ENCODE assay signal across 25 cellular contexts in genomic region chr4:54526560-54526959, GRCh38.
"Had no signal": no experiment of that assay in that cellular context is flagged by ENCODE, and none has a peak within 500 bp of the region (broad histone marks: within the 10 kb centered on the region; RNA-seq: fewer than 3 reads in every experiment).

No MANE protein-coding gene starts in this region.

- H3K9me3 ChIP-seq: ascending aorta, colonic mucosa, gastrocnemius medialis, mucosa of descending colon, right atrium auricular region, stomach had no signal

- H3K27ac ChIP-seq: ascending aorta, cardiac muscle cell, colonic mucosa, gastrocnemius medialis, right atrium auricular region, stomach, tibial nerve, WERI-Rb-1 had no signal

- H3K4me1 ChIP-seq: ascending aorta, colonic mucosa, gastrocnemius medialis, right atrium auricular region, stomach, tibial nerve had no signal

- H3K36me3 ChIP-seq: ascending aorta, cardiac muscle cell, colonic mucosa, gastrocnemius medialis, right atrium auricular region, stomach, tibial nerve, WERI-Rb-1 had no signal

- DNase-seq: activated CD4-positive, alpha-beta memory T cell treated with anti-CD3 and anti-CD28 coated beads for 36 hours; activated CD4-positive, alpha-beta T cell treated with anti-CD3 and anti-CD28 coated beads, Interleukin-2, amount 10 ng/mL, durations not matched to agents 24 days and 14 days; activated CD4-positive, CD25-positive, alpha-beta regulatory T cell treated with anti-CD3 and anti-CD28 coated beads, Interleukin-2, amount 50 U/mL, for 72 hours; activated CD8-positive, alpha-beta memory T cell treated with anti-CD3 and anti-CD28 coated beads, Interleukin-2, amount 50 U/mL, for 48 hours; activated gamma-delta T cell; activated naive CD4-positive, alpha-beta T cell treated with anti-CD3 and anti-CD28 coated beads, Interleukin-2, amount 10 ng/mL, durations not matched to agents 7 days and 5 days; activated naive CD8-positive, alpha-beta T cell treated with anti-CD3 and anti-CD28 coated beads, Interleukin-2, amount 10 ng/mL, durations not matched to agents 7 days and 5 days; activated T-cell treated with anti-CD3 and anti-CD28 coated beads, Interleukin-2, amount 50 U/mL, for 24 hours; cerebellar nuclear complex; colonic mucosa; effector CD8-positive, alpha-beta T cell; gastrocnemius medialis; glutamatergic neuron; left cardiac atrium; left ventricle myocardium superior; mucosa of descending colon; stimulated activated CD4-positive, alpha-beta T cell treated with anti-CD3 and anti-CD28 coated beads, Interleukin-15, amount 100 ng/mL, for 24 hours; stimulated activated CD4-positive, alpha-beta T cell treated with anti-CD3 and anti-CD28 coated beads, Interleukin-2, amount 100 ng/mL, for 24 hours; stimulated activated naive B cell treated with anti-CD40 and anti-IgM and Interleukin-4, amounts not matched to agents 10 μg/mL and 1 μg/mL and 100 μg/mL, for 72 hours; stomach; WERI-Rb-1 had no signal

- H3K27me3 ChIP-seq: ascending aorta, cardiac muscle cell, colonic mucosa, gastrocnemius medialis, right atrium auricular region, tibial nerve had no signal

- H3K4me3 ChIP-seq: ascending aorta, cardiac muscle cell, colonic mucosa, gastrocnemius medialis, mucosa of descending colon, right atrium auricular region, stomach, tibial nerve had no signal
